Comparison of ENCODE assay signal across 11 cellular contexts in genomic region chr12:15757553-15758255, GRCh38. TPM values are rescaled to one million over a fixed set of nuclear protein-coding genes. Genes with fewer than 3 reads are reported as not detected.
DNase-seq lines count a peak whose midpoint lies in the region; ATAC-seq, FAIRE-seq and TF ChIP-seq lines count a peak whose summit lies in the region.
"Had no signal": no experiment of that assay in that cellular context is flagged by ENCODE, and none has a peak within 500 bp of the region (broad histone marks: within the 10 kb centered on the region; RNA-seq: fewer than 3 reads in every experiment).

No MANE protein-coding gene starts in this region.

- ATAC-seq in activated CD4-positive, alpha-beta T cell treated with anti-CD3 and anti-CD28 coated beads for 36 hours, result peak; percentile 93
- ATAC-seq in PC-3 (peak; percentile 98), esophagus mucosa (peak; percentile 99), sciatic nerve (peak; percentile 74), HG03469 (IDR thresholded peaks at IDR 0.05; ENCODE audit: unreplicated experiment) (no peak)

- H3K4me2 ChIP-seq in PC-3 (ENCODE audit: low read length), result peak overlapping the region; percentile 43
- H3K4me2 ChIP-seq: KMS-11 had no signal

- CTCF ChIA-PET in activated CD4-positive, alpha-beta T cell treated with anti-CD3 and anti-CD28 coated beads for 36 hours (lab: Charles Lee), result no interaction called here
- CTCF ChIA-PET in activated CD4-positive, alpha-beta T cell treated with anti-CD3 and anti-CD28 coated beads, Interleukin-2, amount 10 ng/mL, durations not matched to agents 7 days and 5 days (lab: Charles Lee), result interaction anchor here (1.6 kb wide), 1 partner anchor 12 kb away, joined by 3 read pairs; no protein-coding TSS in a partner anchor
- CTCF ChIA-PET in PC-3 (lab: Charles Lee), result no interaction called here

- H3K9ac ChIP-seq in PC-3 (ENCODE audit: low read length), result no peak overlapping the region
- H3K9ac ChIP-seq: KMS-11 had no signal

- TF ChIP-seq CTCF in PC-3 (conservative IDR thresholded peaks at IDR 0.05; ENCODE audit: low read depth, low read length), result no peak

- BruUV-seq in PC-3 (replicated peaks; lab: Mats Ljungman, UMichigan), result no TSS peak

- peak; percentile 27 for DNase-seq in activated CD4-positive, alpha-beta T cell treated with anti-CD3 and anti-CD28 coated beads for 36 hours
- DNase-seq in activated CD4-positive, alpha-beta T cell treated with anti-CD3 and anti-CD28 coated beads, Interleukin-2, amount 10 ng/mL, durations not matched to agents 7 days and 5 days, result no peak
- DNase-seq in PC-3 (peak; percentile 85), sciatic nerve (ENCODE audit: low spot score) (no peak), germinal center (ENCODE audit: low spot score) (no peak), GM19239 (ENCODE audit: insufficient read length, low spot score) (no peak)

- H3K4me1 ChIP-seq in PC-3 (ENCODE audit: insufficient read depth, low read length), result peaks cover 22% of the 10 kb centered on the region

- POLR2A ChIA-PET in activated CD4-positive, alpha-beta T cell treated with anti-CD3 and anti-CD28 coated beads for 36 hours (lab: Charles Lee), result no interaction called here
- POLR2A ChIA-PET in activated CD4-positive, alpha-beta T cell treated with anti-CD3 and anti-CD28 coated beads, Interleukin-2, amount 10 ng/mL, durations not matched to agents 7 days and 5 days (lab: Charles Lee), result no interaction called here
- POLR2A ChIA-PET in PC-3 (lab: Charles Lee; ENCODE audit: unreplicated experiment), result no interaction called here

- H3K9me3 ChIP-seq in PC-3 (ENCODE audit: low read length), result no peaks in the 10 kb centered on the region

- H3K27ac ChIP-seq in PC-3 (ENCODE audit: low read length), result peak overlapping the region; percentile 73
- H3K27ac ChIP-seq: KMS-11 had no signal

- H4K20me1 ChIP-seq in PC-3 (ENCODE audit: low read length), result no peaks in the 10 kb centered on the region

- H3K4me1 Mint-ChIP-seq in activated CD4-positive, alpha-beta T cell treated with anti-CD3 and anti-CD28 coated beads for 36 hours, result no peaks in the 10 kb centered on the region
- no peaks in the 10 kb centered on the region for H3K4me1 Mint-ChIP-seq in activated CD4-positive, alpha-beta T cell treated with anti-CD3 and anti-CD28 coated beads, Interleukin-2, amount 10 ng/mL, durations not matched to agents 7 days and 5 days
- H3K4me1 Mint-ChIP-seq: B cell had no signal

- no peak overlapping the region for H3K27ac Mint-ChIP-seq in activated CD4-positive, alpha-beta T cell treated with anti-CD3 and anti-CD28 coated beads for 36 hours
- no peak overlapping the region for H3K27ac Mint-ChIP-seq in activated CD4-positive, alpha-beta T cell treated with anti-CD3 and anti-CD28 coated beads, Interleukin-2, amount 10 ng/mL, durations not matched to agents 7 days and 5 days
- H3K27ac Mint-ChIP-seq: B cell had no signal

- peaks cover 95% of the 10 kb centered on the region for H3K79me2 ChIP-seq in PC-3 (ENCODE audit: low read length)

- H3K36me3 ChIP-seq in PC-3 (ENCODE audit: low read depth, low read length), result no peaks in the 10 kb centered on the region; the same call in 1 of the 2 replicates

- no peak overlapping the region for H3K4me3 Mint-ChIP-seq in activated CD4-positive, alpha-beta T cell treated with anti-CD3 and anti-CD28 coated beads for 36 hours
- H3K4me3 Mint-ChIP-seq in activated CD4-positive, alpha-beta T cell treated with anti-CD3 and anti-CD28 coated beads, Interleukin-2, amount 10 ng/mL, durations not matched to agents 7 days and 5 days, result no peak overlapping the region
- H3K4me3 Mint-ChIP-seq: B cell, brain had no signal

- no peak overlapping the region for H3K4me3 ChIP-seq in PC-3 (ENCODE audit: low read length)

- intact Hi-C loops in activated CD4-positive, alpha-beta T cell treated with anti-CD3 and anti-CD28 coated beads for 36 hours (cut with DNase I, micrococcal nuclease), result no loop called here
- intact Hi-C loops in PC-3 (cut with micrococcal nuclease), result no loop called here
- intact Hi-C loops in sciatic nerve (cut with DNase I), result no loop called here

- peaks cover 25% of the 10 kb centered on the region for H3K27me3 Mint-ChIP-seq in activated CD4-positive, alpha-beta T cell treated with anti-CD3 and anti-CD28 coated beads for 36 hours
- peaks cover 27% of the 10 kb centered on the region for H3K27me3 Mint-ChIP-seq in activated CD4-positive, alpha-beta T cell treated with anti-CD3 and anti-CD28 coated beads, Interleukin-2, amount 10 ng/mL, durations not matched to agents 7 days and 5 days
- H3K27me3 Mint-ChIP-seq: brain had no signal

- H3K36me3 Mint-ChIP-seq in activated CD4-positive, alpha-beta T cell treated with anti-CD3 and anti-CD28 coated beads for 36 hours (ENCODE audit: low read depth), result no peaks in the 10 kb centered on the region
- H3K36me3 Mint-ChIP-seq in activated CD4-positive, alpha-beta T cell treated with anti-CD3 and anti-CD28 coated beads, Interleukin-2, amount 10 ng/mL, durations not matched to agents 7 days and 5 days (ENCODE audit: low read depth), result no peaks in the 10 kb centered on the region

- no peaks in the 10 kb centered on the region for H3F3A ChIP-seq in PC-3 (ENCODE audit: low read length, unreplicated experiment)

- no peaks in the 10 kb centered on the region for H3K9me3 Mint-ChIP-seq in activated CD4-positive, alpha-beta T cell treated with anti-CD3 and anti-CD28 coated beads for 36 hours (ENCODE audit: low read depth)
- no peaks in the 10 kb centered on the region for H3K9me3 Mint-ChIP-seq in activated CD4-positive, alpha-beta T cell treated with anti-CD3 and anti-CD28 coated beads, Interleukin-2, amount 10 ng/mL, durations not matched to agents 7 days and 5 days

- no peak for FAIRE-seq in GM19239 (lab: Jason Lieb, UNC)

- H3K9me2 ChIP-seq in PC-3 (replicated peaks; ENCODE audit: low read length), result no peaks in the 10 kb centered on the region

- H3K27me3 ChIP-seq in PC-3 (ENCODE audit: low read length), result no peaks in the 10 kb centered on the region

- no peak overlapping the region for H2AFZ ChIP-seq in PC-3 (ENCODE audit: low read length)

RNA-seq across cellular contexts. Expression of gene EPS8, which starts 31.5 kb away (rescaled TPM):
- 1 to 10 TPM; 1.5 to 2.0 TPM for total RNA-seq in activated CD4-positive, alpha-beta T cell treated with anti-CD3 and anti-CD28 coated beads for 36 hours
- 1 to 10 TPM; 2.3 to 2.4 TPM for total RNA-seq in activated CD4-positive, alpha-beta T cell treated with anti-CD3 and anti-CD28 coated beads, Interleukin-2, amount 10 ng/mL, durations not matched to agents 7 days and 5 days
- total RNA-seq in PC-3 (2014; rRNA removed) (37.8 and 47.4 TPM in 2 replicates), esophagus mucosa (7.7 TPM), sciatic nerve (117 TPM)

Comparison
In these comparisons a context has a peak if more than half of its experiments do, and no peak if none do; other contexts are left out.
1. DNase-seq: peak in activated CD4-positive, alpha-beta T cell treated with anti-CD3 and anti-CD28 coated beads for 36 hours (single experiment) and PC-3 (single experiment); none in activated CD4-positive, alpha-beta T cell treated with anti-CD3 and anti-CD28 coated beads, Interleukin-2, amount 10 ng/mL, durations not matched to agents 7 days and 5 days (single experiment), sciatic nerve (single experiment), germinal center (single experiment) and GM19239 (single experiment).